ENCODE assay signal across 1 cellular context in the genomic region with DNA sequence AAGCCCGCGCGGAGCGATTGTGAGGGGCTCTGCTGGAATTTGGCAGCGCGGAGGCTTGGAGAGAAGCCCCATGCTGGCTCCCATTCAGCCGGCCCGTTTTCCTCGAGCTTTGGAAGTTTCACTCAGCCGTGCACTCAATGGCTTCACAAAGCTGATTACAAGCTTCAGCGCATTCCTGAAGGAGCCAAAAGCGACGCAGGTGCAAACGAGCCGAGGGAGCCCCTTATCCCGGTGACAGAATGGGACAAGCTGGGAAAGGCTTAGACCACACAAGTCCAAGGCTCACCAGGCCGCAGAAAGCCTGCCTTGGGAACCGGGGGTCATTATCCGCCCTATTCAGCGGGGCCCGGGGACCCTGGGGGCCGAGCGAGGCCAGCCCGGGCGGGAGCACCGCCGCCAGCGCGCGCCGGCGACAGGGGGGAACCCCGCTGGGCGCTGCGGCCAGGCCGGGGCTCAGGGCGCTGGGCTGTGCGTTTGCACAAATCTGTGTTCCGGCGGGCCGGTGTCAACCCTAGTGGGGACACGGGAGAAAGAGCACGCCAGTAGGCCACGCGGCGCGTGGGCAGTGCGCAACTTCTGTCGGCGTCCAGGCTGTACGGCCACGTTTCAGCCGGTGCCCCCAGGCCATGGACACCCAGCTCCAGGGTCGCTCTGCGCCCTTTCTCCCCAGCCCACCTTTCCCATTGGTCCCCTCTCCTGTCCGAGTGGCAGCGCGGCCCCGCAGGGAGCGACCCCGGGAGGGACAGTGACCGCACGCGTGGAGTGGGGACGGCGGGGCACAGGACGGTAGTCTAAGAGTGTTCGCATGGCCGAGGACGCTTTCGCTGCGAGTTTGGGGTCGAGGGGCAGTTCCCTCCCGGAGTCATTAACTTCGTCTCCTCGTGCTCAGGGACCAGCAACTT.
TF ChIP-seq lines count a peak whose summit lies in the region.

No MANE protein-coding gene starts in this region.

TF ChIP-seq in WTC11, 78 proteins besides CTCF, POLR2A, EP300 and RAD21 (continued from another document):
- TF ChIP-seq, protein P1, sequence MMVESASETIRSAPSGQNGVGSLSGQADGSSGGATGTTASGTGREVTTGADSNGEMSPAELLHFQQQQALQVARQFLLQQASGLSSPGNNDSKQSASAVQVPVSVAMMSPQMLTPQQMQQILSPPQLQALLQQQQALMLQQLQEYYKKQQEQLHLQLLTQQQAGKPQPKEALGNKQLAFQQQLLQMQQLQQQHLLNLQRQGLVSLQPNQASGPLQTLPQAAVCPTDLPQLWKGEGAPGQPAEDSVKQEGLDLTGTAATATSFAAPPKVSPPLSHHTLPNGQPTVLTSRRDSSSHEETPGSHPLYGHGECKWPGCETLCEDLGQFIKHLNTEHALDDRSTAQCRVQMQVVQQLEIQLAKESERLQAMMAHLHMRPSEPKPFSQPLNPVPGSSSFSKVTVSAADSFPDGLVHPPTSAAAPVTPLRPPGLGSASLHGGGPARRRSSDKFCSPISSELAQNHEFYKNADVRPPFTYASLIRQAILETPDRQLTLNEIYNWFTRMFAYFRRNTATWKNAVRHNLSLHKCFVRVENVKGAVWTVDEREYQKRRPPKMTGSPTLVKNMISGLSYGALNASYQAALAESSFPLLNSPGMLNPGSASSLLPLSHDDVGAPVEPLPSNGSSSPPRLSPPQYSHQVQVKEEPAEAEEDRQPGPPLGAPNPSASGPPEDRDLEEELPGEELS (CRISPR knock-in tag; IDR thresholded peaks at IDR 0.05): 0 out of 2 replicates have a peak, but pooled peaks have one; percentile 49
- peak; percentile 71 for TF ChIP-seq MAX (CRISPR knock-in tag; IDR thresholded peaks at IDR 0.05)
- TF ChIP-seq FOXP1 (CRISPR knock-in tag; IDR thresholded peaks at IDR 0.05; ENCODE audit: borderline replicate concordance): peak; percentile 58; the same call in 1 of the 2 replicates
- TF ChIP-seq JUN (CRISPR knock-in tag; IDR thresholded peaks at IDR 0.05): no peak
- TF ChIP-seq ZNF671 (CRISPR knock-in tag; IDR thresholded peaks at IDR 0.05): no peak
- TF ChIP-seq SP1 (CRISPR knock-in tag; conservative IDR thresholded peaks at IDR 0.05): peak; percentile 51; the same call in 1 of the 2 replicates
- no peak for TF ChIP-seq GABPB1 (CRISPR knock-in tag; IDR thresholded peaks at IDR 0.05)
- TF ChIP-seq SMAD3 (CRISPR knock-in tag; IDR thresholded peaks at IDR 0.05; ENCODE audit: borderline replicate concordance): no peak
- TF ChIP-seq, protein P2, sequence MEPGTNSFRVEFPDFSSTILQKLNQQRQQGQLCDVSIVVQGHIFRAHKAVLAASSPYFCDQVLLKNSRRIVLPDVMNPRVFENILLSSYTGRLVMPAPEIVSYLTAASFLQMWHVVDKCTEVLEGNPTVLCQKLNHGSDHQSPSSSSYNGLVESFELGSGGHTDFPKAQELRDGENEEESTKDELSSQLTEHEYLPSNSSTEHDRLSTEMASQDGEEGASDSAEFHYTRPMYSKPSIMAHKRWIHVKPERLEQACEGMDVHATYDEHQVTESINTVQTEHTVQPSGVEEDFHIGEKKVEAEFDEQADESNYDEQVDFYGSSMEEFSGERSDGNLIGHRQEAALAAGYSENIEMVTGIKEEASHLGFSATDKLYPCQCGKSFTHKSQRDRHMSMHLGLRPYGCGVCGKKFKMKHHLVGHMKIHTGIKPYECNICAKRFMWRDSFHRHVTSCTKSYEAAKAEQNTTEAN (CRISPR knock-in tag; IDR thresholded peaks at IDR 0.05): 0 out of 2 replicates have a peak, but pooled peaks have one; percentile 45
- peak; percentile 56; the same call in 1 of the 2 replicates for TF ChIP-seq ZNF263 (CRISPR knock-in tag; IDR thresholded peaks at IDR 0.05; ENCODE audit: low read depth)
- no peak; the same call in 1 of the 2 replicates for TF ChIP-seq MYBL2 (CRISPR knock-in tag; IDR thresholded peaks at IDR 0.05)
- TF ChIP-seq, protein P3, sequence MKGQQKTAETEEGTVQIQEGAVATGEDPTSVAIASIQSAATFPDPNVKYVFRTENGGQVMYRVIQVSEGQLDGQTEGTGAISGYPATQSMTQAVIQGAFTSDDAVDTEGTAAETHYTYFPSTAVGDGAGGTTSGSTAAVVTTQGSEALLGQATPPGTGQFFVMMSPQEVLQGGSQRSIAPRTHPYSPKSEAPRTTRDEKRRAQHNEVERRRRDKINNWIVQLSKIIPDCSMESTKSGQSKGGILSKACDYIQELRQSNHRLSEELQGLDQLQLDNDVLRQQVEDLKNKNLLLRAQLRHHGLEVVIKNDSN (CRISPR knock-in tag; IDR thresholded peaks at IDR 0.05): no peak
- no peak for TF ChIP-seq STAT6 (CRISPR knock-in tag; conservative IDR thresholded peaks at IDR 0.05; ENCODE audit: low read depth)
- TF ChIP-seq, protein P4, sequence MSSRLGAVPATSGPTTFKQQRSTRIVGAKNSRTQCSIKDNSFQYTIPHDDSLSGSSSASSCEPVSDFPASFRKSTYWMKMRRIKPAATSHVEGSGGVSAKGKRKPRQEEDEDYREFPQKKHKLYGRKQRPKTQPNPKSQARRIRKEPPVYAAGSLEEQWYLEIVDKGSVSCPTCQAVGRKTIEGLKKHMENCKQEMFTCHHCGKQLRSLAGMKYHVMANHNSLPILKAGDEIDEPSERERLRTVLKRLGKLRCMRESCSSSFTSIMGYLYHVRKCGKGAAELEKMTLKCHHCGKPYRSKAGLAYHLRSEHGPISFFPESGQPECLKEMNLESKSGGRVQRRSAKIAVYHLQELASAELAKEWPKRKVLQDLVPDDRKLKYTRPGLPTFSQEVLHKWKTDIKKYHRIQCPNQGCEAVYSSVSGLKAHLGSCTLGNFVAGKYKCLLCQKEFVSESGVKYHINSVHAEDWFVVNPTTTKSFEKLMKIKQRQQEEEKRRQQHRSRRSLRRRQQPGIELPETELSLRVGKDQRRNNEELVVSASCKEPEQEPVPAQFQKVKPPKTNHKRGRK (CRISPR knock-in tag; IDR thresholded peaks at IDR 0.05; ENCODE audit: borderline replicate concordance): no peak
- peak; percentile 38; the same call in 1 of the 2 replicates for TF ChIP-seq TCF7 (CRISPR knock-in tag; IDR thresholded peaks at IDR 0.05; ENCODE audit: low read depth)
- TF ChIP-seq ZNF423 (CRISPR knock-in tag; IDR thresholded peaks at IDR 0.05): peak; percentile 28; the same call in 1 of the 2 replicates
